8 cellular contexts compared by ENCODE assay signal in genomic region chr4:126047114-126047513, GRCh38.
"Had no signal": no experiment of that assay in that cellular context is flagged by ENCODE, and none has a peak within 500 bp of the region (broad histone marks: within the 10 kb centered on the region; RNA-seq: fewer than 3 reads in every experiment).

No MANE protein-coding gene starts in this region.

- H3K4me3 ChIP-seq: K562 had no signal

- ATAC-seq: HepG2, K562 had no signal

- H3K4me3 Mint-ChIP-seq: IgD-negative memory B cell had no signal

- DNase-seq: IMR-90, KBM-7, KG1 had no signal

- H3K27me3 Mint-ChIP-seq: IgD-negative memory B cell had no signal

- H3K27ac ChIP-seq: HL-60, KMS-11 had no signal

- H3K4me1 Mint-ChIP-seq: IgD-negative memory B cell had no signal

- H3K36me3 Mint-ChIP-seq: IgD-negative memory B cell had no signal

- H3K9ac ChIP-seq: KMS-11 had no signal

- H3K27ac Mint-ChIP-seq: IgD-negative memory B cell had no signal

- H3K4me2 ChIP-seq: KMS-11 had no signal
